In genomic region chr2:127559454-127559853, GRCh38 we compare ENCODE assay signal across 22 cellular contexts. TPM values are rescaled to one million over a fixed set of nuclear protein-coding genes. Genes with fewer than 3 reads are reported as not detected.
DNase-seq lines count a peak whose midpoint lies in the region; ATAC-seq, FAIRE-seq and TF ChIP-seq lines count a peak whose summit lies in the region.
"Had no signal": no experiment of that assay in that cellular context is flagged by ENCODE, and none has a peak within 500 bp of the region (broad histone marks: within the 10 kb centered on the region; RNA-seq: fewer than 3 reads in every experiment).

No MANE protein-coding gene starts in this region.

- H2AFZ ChIP-seq in K562 (ENCODE audit: low read depth, low read length) (no peak overlapping the region), H9 (ENCODE audit: low read length) (no peak overlapping the region)

- no peak overlapping the region for H2BK12ac ChIP-seq in H9 (ENCODE audit: insufficient read length, low read depth, low read length)

- DNase-seq in activated effector memory CD4-positive, alpha-beta T cell treated with anti-CD3 and anti-CD28 coated beads, Interleukin-2, amount 50 U/mL, for 16 hours = peak; percentile 2
- DNase-seq in activated effector memory CD4-positive, alpha-beta T cell treated with Interleukin-2 at 50 U/mL for 16 hours = no peak
- DNase-seq in K562 (ENCODE audit: extremely low read depth in 1 of 4, low spot score in 3 of 4) (no peak), mucosa of descending colon (no peak), endothelial cell (ENCODE audit: low spot score) (no peak), H9 (no peak), DMS 273 treated with DMSO at 0.1 percent for 48 hours (lab: John Stamatoyannopoulos, UW) (no peak)
- DNase-seq: 8988T; Calu3; CD8-positive, alpha-beta memory T cell; NCI-H1694 treated with DMSO at 0.1 percent for 48 hours; NCI-H2081 treated with DMSO at 0.1 percent for 48 hours; NCI-H2171 treated with DMSO at 0.1 percent for 48 hours; NCI-H524 treated with DMSO at 0.1 percent for 48 hours; NCI-H82 had no signal

- no peak overlapping the region for H3T11ph ChIP-seq in H9 (ENCODE audit: low read length)

- H4K91ac ChIP-seq in H9 (ENCODE audit: insufficient read length, low read depth, low read length) = no peak overlapping the region

- no peaks in the 10 kb centered on the region for H3K23me2 ChIP-seq in H9 (ENCODE audit: insufficient read length, low read depth, low read length, poor library complexity, severe bottlenecking)

- no peak for TF ChIP-seq CTCF in K562 (IDR thresholded peaks at IDR 0.05 in 2 of 3, conservative IDR thresholded peaks at IDR 0.05 in 1 of 3; ENCODE audit: insufficient read depth in 2 of 3, low read depth in 1 of 3, low read length in 3 of 3)
- TF ChIP-seq CTCF in mucosa of descending colon (IDR thresholded peaks at IDR 0.05) = no peak
- TF ChIP-seq CTCF in endothelial cell (IDR thresholded peaks at IDR 0.05; ENCODE audit: unreplicated experiment) = no peak
- no peak for TF ChIP-seq CTCF in H9 (conservative IDR thresholded peaks at IDR 0.05)

- in situ Hi-C loops in K562 (cut with MboI) = no loop called here

- no peak for FAIRE-seq in K562 (lab: Jason Lieb, UNC)
- FAIRE-seq: G401.6, GM12892 had no signal

- H2BK120ac ChIP-seq in H9 (ENCODE audit: low read depth, low read length, poor library complexity, severe bottlenecking) = no peak overlapping the region

- H3K4me3 ChIP-seq in K562 (no peak overlapping the region), mucosa of descending colon (no peak overlapping the region)
- H3K4me3 ChIP-seq: GM23248, Peyer's patch had no signal

- no peak overlapping the region for H3K27ac Mint-ChIP-seq in endothelial cell (ENCODE audit: unreplicated experiment)
- no peak overlapping the region; a peak in 3 of 7 replicates for H3K27ac Mint-ChIP-seq in H9
- H3K27ac Mint-ChIP-seq: CD8-positive, alpha-beta memory T cell had no signal

- no peak for TF ChIP-seq RAD21 in K562 (CRISPR knock-in tag; conservative IDR thresholded peaks at IDR 0.05 in 1 of 2, IDR thresholded peaks at IDR 0.05 in 1 of 2)

- H4K5ac ChIP-seq in H9 (ENCODE audit: insufficient read length, low read depth, low read length) = no peak overlapping the region

- no peak overlapping the region for H3K4ac ChIP-seq in H9 (ENCODE audit: low read depth, low read length)

- H3K27me3 Mint-ChIP-seq in endothelial cell (ENCODE audit: unreplicated experiment) (peaks cover 5% of the 10 kb centered on the region), H9 (ENCODE audit: low read depth) (peaks cover 9% of the 10 kb centered on the region)

- H3K4me1 ChIP-seq in K562 (replicated peaks in 1 of 2; ENCODE audit: control insufficient read depth in 2 of 2, insufficient read depth in 2 of 2, low read length in 2 of 2) (0 out of 5 replicates have a peak, but pooled peaks cover 0 to 3% of the 10 kb centered on the region in 2 experiments), mucosa of descending colon (ENCODE audit: low read depth) (peaks cover 7% of the 10 kb centered on the region), H9 (ENCODE audit: insufficient read depth, low read length) (no peaks in the 10 kb centered on the region; the same call in 1 of the 2 replicates)

- H3K18ac ChIP-seq in H9 (ENCODE audit: insufficient read length, low read depth, low read length) = no peak overlapping the region

- H4K8ac ChIP-seq in H9 (replicated peaks; ENCODE audit: insufficient read length, low read depth, low read length) = no peak overlapping the region

- ATAC-seq in K562 = no peak
- peak; percentile 14 for ATAC-seq in mucosa of descending colon
- ATAC-seq: HCT116 had no signal

- H3K4me3 Mint-ChIP-seq in endothelial cell (ENCODE audit: unreplicated experiment) (no peak overlapping the region), H9 (no peak overlapping the region)
- H3K4me3 Mint-ChIP-seq: CD8-positive, alpha-beta memory T cell had no signal

- no peak overlapping the region for H2BK15ac ChIP-seq in H9 (ENCODE audit: low read depth, low read length)

- H3K36me3 Mint-ChIP-seq in endothelial cell (ENCODE audit: low read depth, unreplicated experiment) = no peaks in the 10 kb centered on the region
- H3K36me3 Mint-ChIP-seq in H9 (ENCODE audit: insufficient read depth in 1 of 3, low read depth in 3 of 3) = no peaks in the 10 kb centered on the region

- peaks cover 2% of the 10 kb centered on the region for H3K4me1 Mint-ChIP-seq in endothelial cell (ENCODE audit: unreplicated experiment)
- peaks cover 8 to 19% of the 10 kb centered on the region in 2 experiments for H3K4me1 Mint-ChIP-seq in H9

- H3K79me1 ChIP-seq in H9 (ENCODE audit: insufficient read depth, low read depth, low read length, poor library complexity, severe bottlenecking) = no peaks in the 10 kb centered on the region

- no peaks in the 10 kb centered on the region for H4K20me1 ChIP-seq in K562 (replicated peaks; ENCODE audit: control insufficient read depth, insufficient read depth, low read length)
- H4K20me1 ChIP-seq in H9 (ENCODE audit: control insufficient read depth, insufficient read depth, insufficient read length) = no peaks in the 10 kb centered on the region

- no peak for TF ChIP-seq POLR2A in K562 (conservative IDR thresholded peaks at IDR 0.05)

- H3K9ac ChIP-seq in K562 (ENCODE audit: insufficient read depth in 1 of 2, low read depth in 2 of 2, low read length in 2 of 2) (no peak overlapping the region), H9 (ENCODE audit: extremely low read depth, insufficient read length, low read length) (no peak overlapping the region)
- H3K9ac ChIP-seq: GM23248 had no signal

- CTCF ChIA-PET in K562 (lab: Yijun Ruan, JAX; ENCODE audit: low intra/inter-chr PET ratio) = no interaction called here

- no peaks in the 10 kb centered on the region for H3K9me1 ChIP-seq in K562 (ENCODE audit: control insufficient read depth, insufficient read depth, low read length)

- H3K23ac ChIP-seq in H9 (ENCODE audit: insufficient read length, low read depth, low read length) = no peak overlapping the region

- H3K79me2 ChIP-seq in K562 (ENCODE audit: control insufficient read depth, insufficient read depth, low read length) = no peaks in the 10 kb centered on the region
- no peaks in the 10 kb centered on the region for H3K79me2 ChIP-seq in H9 (ENCODE audit: insufficient read depth, low read length)

- no TSS peak for BruUV-seq in K562 (replicated peaks; lab: Mats Ljungman, UMichigan)

- no peak overlapping the region for H3K56ac ChIP-seq in H9 (ENCODE audit: insufficient read length, low read depth, low read length)

- 4% methylated on average over 5 of the region's 5 CpGs for WGBS in K562 (ENCODE audit: insufficient coverage, low coverage, missing lambda C conversion rate)
- no CpG with 5 or more reads among the region's 5 CpGs for whole genome bisulfite sequencing in H9 (ENCODE audit: extremely low coverage, insufficient read length, low lambda C conversion rate)

- peaks cover 29 to 52% of the 10 kb centered on the region in 2 experiments for H3K27me3 ChIP-seq in K562 (ENCODE audit: control insufficient read depth in 2 of 2, insufficient read depth in 2 of 2, low read length in 2 of 2)
- no peaks in the 10 kb centered on the region for H3K27me3 ChIP-seq in H9 (ENCODE audit: insufficient read depth, low read length)
- H3K27me3 ChIP-seq: Peyer's patch had no signal

- intact Hi-C loops in K562 (cut with micrococcal nuclease) = no loop called here
- intact Hi-C loops in mucosa of descending colon (cut with DNase I, micrococcal nuclease) = no loop called here

- no peak for TF ChIP-seq EP300 in K562 (IDR thresholded peaks at IDR 0.05; ENCODE audit: low read length)

- no peak overlapping the region for H2AK5ac ChIP-seq in H9 (ENCODE audit: insufficient read length, low read length)

- H2BK20ac ChIP-seq in H9 (ENCODE audit: low read depth, low read length, poor library complexity, severe bottlenecking) = no peak overlapping the region

- H3K27ac ChIP-seq in K562 (ENCODE audit: extremely low read depth, low read depth, low read length) (no peak overlapping the region), H9 (ENCODE audit: insufficient read length, low read depth, low read length) (no peak overlapping the region)
- H3K27ac ChIP-seq: C4-2B, HL-60, Peyer's patch had no signal

- H3K4me2 ChIP-seq in K562 (ENCODE audit: insufficient read depth, low read length) (no peak overlapping the region), H9 (ENCODE audit: insufficient read depth, insufficient read length, low read length) (no peak overlapping the region)

- no peaks in the 10 kb centered on the region for H3K9me3 ChIP-seq in K562 (replicated peaks; ENCODE audit: control insufficient read depth, insufficient read depth, low read depth, low read length)
- H3K9me3 ChIP-seq in mucosa of descending colon = no peaks in the 10 kb centered on the region
- H3K9me3 ChIP-seq in H9 (ENCODE audit: control insufficient read depth, low read depth, low read length) = no peaks in the 10 kb centered on the region
- H3K9me3 ChIP-seq: Peyer's patch had no signal

- no peak overlapping the region for H3K14ac ChIP-seq in H9 (ENCODE audit: insufficient read depth, low read length)

- no peak overlapping the region for H2BK5ac ChIP-seq in H9 (ENCODE audit: insufficient read length, low read length)

- H3K36me3 ChIP-seq in K562 (ENCODE audit: control insufficient read depth, insufficient read depth, low read length) (no peaks in the 10 kb centered on the region), mucosa of descending colon (ENCODE audit: low read depth) (no peaks in the 10 kb centered on the region)

- POLR2A ChIA-PET in K562 (lab: Yijun Ruan, JAX) = interaction anchor here (0.7 to 1.2 kb wide), 3 partner anchors 11 to 20 kb away, joined by 3 to 4 read pairs (median 4); no protein-coding TSS in a partner anchor

- no peaks in the 10 kb centered on the region for H3K9me3 Mint-ChIP-seq in endothelial cell (ENCODE audit: unreplicated experiment)
- no peaks in the 10 kb centered on the region; a peak in 1 of 5 replicates for H3K9me3 Mint-ChIP-seq in H9

RNA-seq across cellular contexts. Expression of gene MYO7B, which starts 24.0 kb away (rescaled TPM):
- total RNA-seq in K562 (2011; cell fraction: chromatin; rRNA removed; ENCODE audit: low replicate concordance) = not detected in 2 replicates
- 0.17 TPM in 1 of 2 replicates, not detected in the other for total RNA-seq in K562 (2011; cell fraction: nucleolus; rRNA removed)
- not detected in 2 replicates for total RNA-seq in K562 (2011; cell fraction: nucleoplasm; rRNA removed)
- total RNA-seq in K562 (2014; rRNA removed) = not detected in 2 replicates
- total RNA-seq in K562 (2014; rRNA removed; fragmentation: Illumina TruSeq; extraction: Trizol) = not detected in 2 replicates
- total RNA-seq in K562 (2015; rRNA removed; fragmentation: Illumina TruSeq; extraction: Trizol) = not detected in 2 replicates
- not detected in 2 replicates for total RNA-seq in K562 (2021)
- 0.08 TPM in 1 of 2 replicates, not detected in the other for polyA plus RNA-seq in K562 (2011; rRNA removed)
- 0.03 TPM in 1 of 2 replicates, not detected in the other for polyA plus RNA-seq in K562 (2011; cell fraction: cytosol; rRNA removed)
- polyA plus RNA-seq in K562 (2011; cell fraction: nucleus; rRNA removed) = 0.03 and 0.24 TPM in 2 replicates
- polyA plus RNA-seq in K562 (2012) = 0.35 TPM in 1 of 2 replicates, not detected in the other
- polyA plus RNA-seq in K562 (2014; fragmentation: Illumina TruSeq; extraction: Trizol) = not detected in 2 replicates
- not detected for polyA plus RNA-seq in K562 (2014; fragmentation: Nextera tagmentation; extraction: Ambion mirVana)
- polyA plus RNA-seq in K562 (2014; rRNA removed) = not detected in 2 replicates
- not detected in 2 replicates for polyA minus RNA-seq in K562 (2011; rRNA and poly(A)+ RNA removed)
- not detected in 2 replicates for polyA minus RNA-seq in K562 (2011; cell fraction: cytosol; rRNA and poly(A)+ RNA removed)
- polyA minus RNA-seq in K562 (2011; cell fraction: nucleus; rRNA and poly(A)+ RNA removed) = not detected in 2 replicates
- 100 to 1,000 TPM; 118 to 305 (median 199) TPM for total RNA-seq in mucosa of descending colon
- total RNA-seq in endothelial cell (ENCODE audit: unreplicated experiment) = 0.90 TPM
- not detected in 2 replicates for total RNA-seq in H9 (2021)
- total RNA-seq: CD8-positive, alpha-beta memory T cell; GM23248 had no signal
- polyA plus RNA-seq: CD8-positive, alpha-beta memory T cell; GM23248 had no signal

RNA-seq across cellular contexts. Expression of gene IWS1, which starts 33.2 kb away (rescaled TPM):
- total RNA-seq in K562 (2011; cell fraction: chromatin; rRNA removed; ENCODE audit: low replicate concordance) = 32.2 and 105 TPM in 2 replicates
- total RNA-seq in K562 (2011; cell fraction: nucleolus; rRNA removed) = 17.8 and 23.3 TPM in 2 replicates
- 30.4 and 33.7 TPM in 2 replicates for total RNA-seq in K562 (2011; cell fraction: nucleoplasm; rRNA removed)
- total RNA-seq in K562 (2014; rRNA removed) = 50.5 and 59.7 TPM in 2 replicates
- total RNA-seq in K562 (2014; rRNA removed; fragmentation: Illumina TruSeq; extraction: Trizol) = 65.1 and 72.5 TPM in 2 replicates
- 66.3 and 67.2 TPM in 2 replicates for total RNA-seq in K562 (2015; rRNA removed; fragmentation: Illumina TruSeq; extraction: Trizol)
- 37.2 and 39.8 TPM in 2 replicates for total RNA-seq in K562 (2021)
- polyA plus RNA-seq in K562 (2011; rRNA removed) = 36.6 and 46.6 TPM in 2 replicates
- polyA plus RNA-seq in K562 (2011; cell fraction: cytosol; rRNA removed) = 9.6 and 14.8 TPM in 2 replicates
- polyA plus RNA-seq in K562 (2011; cell fraction: nucleus; rRNA removed) = 22.9 and 23.2 TPM in 2 replicates
- polyA plus RNA-seq in K562 (2012) = 32.2 and 43.2 TPM in 2 replicates
- 49.4 and 61.2 TPM in 2 replicates for polyA plus RNA-seq in K562 (2014; fragmentation: Illumina TruSeq; extraction: Trizol)
- polyA plus RNA-seq in K562 (2014; fragmentation: Nextera tagmentation; extraction: Ambion mirVana) = 10 to 100 TPM; 20.8 to 21.5 TPM
- 42.9 and 43.1 TPM in 2 replicates for polyA plus RNA-seq in K562 (2014; rRNA removed)
- 52.1 and 66.1 TPM in 2 replicates for polyA minus RNA-seq in K562 (2011; rRNA and poly(A)+ RNA removed)
- polyA minus RNA-seq in K562 (2011; cell fraction: cytosol; rRNA and poly(A)+ RNA removed) = 28.2 and 28.6 TPM in 2 replicates
- polyA minus RNA-seq in K562 (2011; cell fraction: nucleus; rRNA and poly(A)+ RNA removed) = 18.4 and 38.5 TPM in 2 replicates
- 10 to 100 TPM; 32.3 to 38.4 (median 33.2) TPM for total RNA-seq in mucosa of descending colon
- total RNA-seq in endothelial cell (ENCODE audit: unreplicated experiment) = 50.5 TPM
- 61.0 and 66.2 TPM in 2 replicates for total RNA-seq in H9 (2021)

Comparison
In these comparisons a context has a peak if more than half of its experiments do, and no peak if none do; other contexts are left out.
1. RNA of gene MYO7B, which starts 24.0 kb away (total RNA-seq): 118 to 305 TPM in mucosa of descending colon; 0.90 TPM in endothelial cell (single experiment), 0.17 TPM in K562 and not detected in H9; every median in the first group is over 10 times any median in the second.